8 cellular contexts compared by ENCODE assay signal in genomic region chr17:21252289-21252874, GRCh38. TPM values are rescaled to one million over a fixed set of nuclear protein-coding genes. Genes with fewer than 3 reads are reported as not detected.
A peak's percentile ranks its signal among the peaks of the same experiment; 100 is the strongest.
DNase-seq lines count a peak whose midpoint lies in the region; ATAC-seq and TF ChIP-seq lines count a peak whose summit lies in the region.

No MANE protein-coding gene starts in this region.

- DNase-seq in OCI-M1 (lab: John Stamatoyannopoulos, UW) (peak; percentile 58), esophagus muscularis mucosa (ENCODE audit: extremely low spot score) (no peak), psoas muscle (no peak), NCI-H524 (lab: John Stamatoyannopoulos, UW) (no peak), hippocampal formation (lab: John Stamatoyannopoulos, UW) (no peak), occipital lobe (lab: John Stamatoyannopoulos, UW) (no peak), left colon (no peak)

- H3K4me3 ChIP-seq in GM12875 (ENCODE audit: low read depth, low read length) (peak overlapping the region; percentile 45), esophagus muscularis mucosa (peak overlapping the region; percentile 63 to 90 (median 75)), psoas muscle (peak overlapping the region; percentile 71)

- H3K4me1 ChIP-seq in esophagus muscularis mucosa: peaks cover 42 to 51% (median 46%) of the 10 kb centered on the region in 4 donors
- peaks cover 53% of the 10 kb centered on the region for H3K4me1 ChIP-seq in psoas muscle

- ATAC-seq in psoas muscle (peak in 2 of 4 donors; percentile 2 to 5), left colon (no peak)

- no peak for TF ChIP-seq CTCF in GM12875 (IDR thresholded peaks at IDR 0.05; ENCODE audit: borderline replicate concordance, insufficient read depth, low read depth, low read length)
- TF ChIP-seq CTCF in esophagus muscularis mucosa (IDR thresholded peaks at IDR 0.05): no peak
- TF ChIP-seq CTCF in psoas muscle (IDR thresholded peaks at IDR 0.05): no peak

- peaks cover 0 to 4% (median 0%) of the 10 kb centered on the region in 4 donors for H3K36me3 ChIP-seq in esophagus muscularis mucosa
- H3K36me3 ChIP-seq in psoas muscle (ENCODE audit: insufficient read depth in 1 of 2, low read depth in 1 of 2): no peaks in the 10 kb centered on the region

- no peak for TF ChIP-seq EP300 in esophagus muscularis mucosa (IDR thresholded peaks at IDR 0.05)

- intact Hi-C loops in esophagus muscularis mucosa (cut with DNase I) (loop anchor here (2.0 to 10.0 kb wide), 4 partner anchors 26 to 218 kb away; partner anchors contain the start of gene DHRS7B), psoas muscle (cut with DNase I) (loop anchor here in 1 of 2 donors (5.0 kb wide), 1 partner anchor 35 kb away; no protein-coding TSS in a partner anchor), left colon (cut with DNase I, micrococcal nuclease) (no loop called here)

- H3K27me3 ChIP-seq in esophagus muscularis mucosa (no peaks in the 10 kb centered on the region), psoas muscle (ENCODE audit: insufficient read depth in 3 of 3, low read length in 2 of 3) (no peaks in the 10 kb centered on the region)

- WGBS in esophagus muscularis mucosa: 39% methylated on average over 4 of the region's 16 CpGs
- WGBS in psoas muscle, 3 donors: 4 to 9% (median 5%) methylated on average over 15 to 16 of the region's 16 CpGs

- H3K27ac ChIP-seq in esophagus muscularis mucosa (replicated peaks in 1 of 4): peak overlapping the region; percentile 64 to 79 (median 77)
- peak overlapping the region; percentile 94 for H3K27ac ChIP-seq in psoas muscle

- no peak for TF ChIP-seq POLR2A in esophagus muscularis mucosa (IDR thresholded peaks at IDR 0.05; ENCODE audit: low read depth)

- H3K9me3 ChIP-seq in esophagus muscularis mucosa (no peaks in the 10 kb centered on the region), psoas muscle (no peaks in the 10 kb centered on the region)

RNA-seq across cellular contexts. Expression of gene NATD1, which starts 0.8 kb away (rescaled TPM):
- total RNA-seq in esophagus muscularis mucosa (10 to 100 TPM; 12.3 to 26.2 (median 18.1) TPM), psoas muscle (10 to 100 TPM; 21.6 to 48.0 (median 24.5) TPM), occipital lobe (1.1 TPM), left colon (1 to 10 TPM; 3.1 to 5.6 TPM)
- polyA plus RNA-seq in psoas muscle: 10 to 100 TPM in 2 of 3 donors, 1 to 10 TPM in 1; 4.7 to 15.1 (median 10.5) TPM

RNA-seq across cellular contexts. Expression of gene MAP2K3, which starts 32.1 kb away (rescaled TPM):
- total RNA-seq in esophagus muscularis mucosa: 10 to 100 TPM; 23.3 to 42.4 (median 30.5) TPM
- total RNA-seq in psoas muscle: 100 to 1,000 TPM in 2 of 4 donors, 10 to 100 TPM in 2; 64.4 to 126 (median 107) TPM
- polyA plus RNA-seq in psoas muscle: 100 to 1,000 TPM in 2 of 3 donors, 10 to 100 TPM in 1; 86.3 to 229 (median 146) TPM
- total RNA-seq in occipital lobe: 1.7 TPM
- total RNA-seq in left colon: 10 to 100 TPM; 74.2 to 75.8 TPM

RNA-seq across cellular contexts. Expression of gene TMEM11, which starts 38.4 kb away (rescaled TPM):
- total RNA-seq in esophagus muscularis mucosa: 10 to 100 TPM; 24.1 to 31.0 (median 26.0) TPM
- 10 to 100 TPM; 52.9 to 78.4 (median 58.6) TPM for total RNA-seq in psoas muscle
- 100 to 1,000 TPM in 2 of 3 donors, 10 to 100 TPM in 1; 89.6 to 159 (median 109) TPM for polyA plus RNA-seq in psoas muscle
- 11.2 TPM for total RNA-seq in occipital lobe
- 10 to 100 TPM; 28.5 to 30.7 TPM for total RNA-seq in left colon
